In genomic region chrX:131394384-131394783, GRCh38 we compare ENCODE assay signal across 23 cellular contexts.
"Had no signal": no experiment of that assay in that cellular context is flagged by ENCODE, and none has a peak within 500 bp of the region (broad histone marks: within the 10 kb centered on the region; RNA-seq: fewer than 3 reads in every experiment).

No MANE protein-coding gene starts in this region.

- H3K36me3 ChIP-seq: ascending aorta, gastrocnemius medialis, left ventricle myocardium inferior, right atrium auricular region, thyroid gland had no signal

- H3K27me3 ChIP-seq: ascending aorta, gastrocnemius medialis, right atrium auricular region, thyroid gland had no signal

- H3K4me3 Mint-ChIP-seq: activated CD4-positive, alpha-beta T cell treated with anti-CD3 and anti-CD28 coated beads, Interleukin-2, amount 10 ng/mL, durations not matched to agents 7 days and 5 days; nephron had no signal

- H3K9me3 Mint-ChIP-seq: activated CD4-positive, alpha-beta T cell treated with anti-CD3 and anti-CD28 coated beads, Interleukin-2, amount 10 ng/mL, durations not matched to agents 7 days and 5 days had no signal

- H3K27me3 Mint-ChIP-seq: activated CD4-positive, alpha-beta T cell treated with anti-CD3 and anti-CD28 coated beads, Interleukin-2, amount 10 ng/mL, durations not matched to agents 7 days and 5 days; progenitor cell of endocrine pancreas had no signal

- H3K4me1 Mint-ChIP-seq: activated CD4-positive, alpha-beta T cell treated with anti-CD3 and anti-CD28 coated beads, Interleukin-2, amount 10 ng/mL, durations not matched to agents 7 days and 5 days; nephron had no signal

- H3K4me3 ChIP-seq: ascending aorta, gastrocnemius medialis, left ventricle myocardium inferior, right atrium auricular region, thyroid gland had no signal

- H3K27ac Mint-ChIP-seq: activated CD4-positive, alpha-beta T cell treated with anti-CD3 and anti-CD28 coated beads, Interleukin-2, amount 10 ng/mL, durations not matched to agents 7 days and 5 days; nephron; progenitor cell of endocrine pancreas had no signal

- DNase-seq: activated CD4-positive, alpha-beta T cell treated with anti-CD3 and anti-CD28 coated beads, Interleukin-2, amount 10 ng/mL, durations not matched to agents 7 days and 5 days; activated CD8-positive, alpha-beta memory T cell treated with anti-CD3 and anti-CD28 coated beads, Interleukin-2, amount 50 U/mL, for 4 hours; activated effector memory CD4-positive, alpha-beta T cell treated with Interleukin-2 at 50 U/mL for 16 hours; activated naive CD4-positive, alpha-beta T cell treated with anti-CD3 and anti-CD28 coated beads, Interleukin-2, amount 50 U/mL, for 16 hours; activated T-cell treated with anti-CD3 and anti-CD28 coated beads, Interleukin-2, amount 50 U/mL, for 48 hours; cerebellar nuclear complex; cortex of kidney; gastrocnemius medialis; head of caudate nucleus; left ventricle myocardium inferior; mammary epithelial cell; midbrain; nucleus accumbens; stimulated activated CD4-positive, alpha-beta T cell treated with anti-CD3 and anti-CD28 coated beads, Interleukin-12 subunit alpha, Interleukin-12 subunit beta, amount 100 ng/mL, for 4 hours; stimulated activated CD4-positive, alpha-beta T cell treated with anti-CD3 and anti-CD28 coated beads, Interleukin-1b, Interleukin-23, amount 100 ng/mL, for 48 hours; stimulated activated CD8-positive, alpha-beta memory T cell treated with anti-CD3 and anti-CD28 coated beads, Interleukin-4, amount 100 ng/mL, for 48 hours; stimulated activated naive CD4-positive, alpha-beta T cell; T-helper 9 cell; thyroid gland had no signal

- ATAC-seq: gastrocnemius medialis had no signal

- H3K9me3 ChIP-seq: ascending aorta, gastrocnemius medialis, left ventricle myocardium inferior, right atrium auricular region, thyroid gland had no signal
